In genomic region chr10:23158370-23158769, GRCh38 we compare ENCODE assay signal across 8 cellular contexts. TPM values are rescaled to one million over a fixed set of nuclear protein-coding genes. Genes with fewer than 3 reads are reported as not detected.
A peak's percentile ranks its signal among the peaks of the same experiment; 100 is the strongest.
DNase-seq lines count a peak whose midpoint lies in the region; ATAC-seq and TF ChIP-seq lines count a peak whose summit lies in the region.

No MANE protein-coding gene starts in this region.

- no peaks in the 10 kb centered on the region for H3K36me3 Mint-ChIP-seq in activated CD8-positive, alpha-beta T cell treated with anti-CD3 and anti-CD28 coated beads for 36 hours (ENCODE audit: low read depth)
- no peaks in the 10 kb centered on the region for H3K36me3 Mint-ChIP-seq in stimulated activated memory B cell treated with anti-CD40 and anti-IgM and Interleukin-4, amounts not matched to agents 10 μg/mL and 1 μg/mL and 100 μg/mL, for 72 hours

- H2BK120ac ChIP-seq in neuronal stem cell (ENCODE audit: low read depth, low read length) = no peak overlapping the region

- no peak overlapping the region for H2BK12ac ChIP-seq in neuronal stem cell (ENCODE audit: low read length)

- no peak overlapping the region for H3K4me3 ChIP-seq in neuronal stem cell (ENCODE audit: low read length in 2 of 2)

- no peak overlapping the region for H3K27ac Mint-ChIP-seq in activated CD8-positive, alpha-beta T cell treated with anti-CD3 and anti-CD28 coated beads for 36 hours
- no peak overlapping the region for H3K27ac Mint-ChIP-seq in stimulated activated memory B cell treated with anti-CD40 and anti-IgM and Interleukin-4, amounts not matched to agents 10 μg/mL and 1 μg/mL and 100 μg/mL, for 72 hours

- DNase-seq in AML-193 (lab: John Stamatoyannopoulos, UW) = peak; percentile 37 to 52
- peak; percentile 80 for DNase-seq in GM13977 (ENCODE audit: low spot score)
- DNase-seq in NCI-H345 treated with DMSO at 0.1 percent for 48 hours (lab: John Stamatoyannopoulos, UW; ENCODE audit: unreplicated experiment) = peak; percentile 29
- DNase-seq in activated CD8-positive, alpha-beta T cell treated with anti-CD3 and anti-CD28 coated beads for 36 hours = peak; percentile 66
- DNase-seq in fibroblast of the conjunctiva (ENCODE audit: low read depth) = peak; percentile 36
- DNase-seq in neuronal stem cell (ENCODE audit: low spot score) = peak; percentile 72

- no peak overlapping the region for H2AK5ac ChIP-seq in neuronal stem cell (ENCODE audit: low read depth, low read length)

- no peaks in the 10 kb centered on the region for H3K4me1 ChIP-seq in neuronal stem cell (ENCODE audit: control insufficient read depth in 2 of 2, insufficient read depth in 1 of 2, low read depth in 1 of 2, low read length in 2 of 2)

- no peak overlapping the region for H4K8ac ChIP-seq in neuronal stem cell (ENCODE audit: low read depth, low read length)

- H3K36me3 ChIP-seq in neuronal stem cell (replicated peaks in 1 of 2; ENCODE audit: control insufficient read depth in 2 of 2, insufficient read depth in 2 of 2, low read length in 2 of 2) = no peaks in the 10 kb centered on the region

- no peak overlapping the region for H3K23ac ChIP-seq in neuronal stem cell (ENCODE audit: low read depth, low read length, poor library complexity)

- H3K9me3 Mint-ChIP-seq in activated CD8-positive, alpha-beta T cell treated with anti-CD3 and anti-CD28 coated beads for 36 hours = no peaks in the 10 kb centered on the region
- H3K9me3 Mint-ChIP-seq in stimulated activated memory B cell treated with anti-CD40 and anti-IgM and Interleukin-4, amounts not matched to agents 10 μg/mL and 1 μg/mL and 100 μg/mL, for 72 hours = no peaks in the 10 kb centered on the region

- intact Hi-C loops in activated CD8-positive, alpha-beta T cell treated with anti-CD3 and anti-CD28 coated beads for 36 hours (cut with micrococcal nuclease) = loop anchor here (2.0 kb wide), 1 partner anchor 134 kb away; no protein-coding TSS in a partner anchor

- TF ChIP-seq CTCF in GM13977 (IDR thresholded peaks at IDR 0.05; ENCODE audit: extremely low read depth, insufficient read depth, missing control alignments) = peak; percentile 79
- TF ChIP-seq CTCF in activated CD8-positive, alpha-beta T cell treated with anti-CD3 and anti-CD28 coated beads for 36 hours (IDR thresholded peaks at IDR 0.05) = peak; percentile 92

- ATAC-seq in HG03095 (IDR thresholded peaks at IDR 0.05; ENCODE audit: unreplicated experiment) = peak; percentile 57
- ATAC-seq in activated CD8-positive, alpha-beta T cell treated with anti-CD3 and anti-CD28 coated beads for 36 hours = peak; percentile 66
- ATAC-seq in stimulated activated memory B cell treated with anti-CD40 and anti-IgM and Interleukin-4, amounts not matched to agents 10 μg/mL and 1 μg/mL and 100 μg/mL, for 72 hours = no peak

- no peak overlapping the region for H3K4ac ChIP-seq in neuronal stem cell (ENCODE audit: low read length)

- H2AFZ ChIP-seq in neuronal stem cell (ENCODE audit: low read length) = peak overlapping the region; percentile 20

- H2BK5ac ChIP-seq in neuronal stem cell (ENCODE audit: low read length) = no peak overlapping the region

- no peaks in the 10 kb centered on the region for H3K9me3 ChIP-seq in neuronal stem cell (replicated peaks in 1 of 2; ENCODE audit: control insufficient read depth in 2 of 2, insufficient read depth in 1 of 2, low read depth in 1 of 2, low read length in 2 of 2)

- H3K9ac ChIP-seq in neuronal stem cell (ENCODE audit: low read depth, low read length, poor library complexity) = no peak overlapping the region

- no peak overlapping the region for H3K18ac ChIP-seq in neuronal stem cell (ENCODE audit: low read length)

- no CpG with 5 or more reads among the region's 5 CpGs for WGBS in neuronal stem cell (ENCODE audit: extremely low coverage in 2 of 2, insufficient read length in 2 of 2, insufficient replicate concordance in 1 of 2), 2 donors

- H2BK15ac ChIP-seq in neuronal stem cell (ENCODE audit: low read length) = no peak overlapping the region

- POLR2A ChIA-PET in activated CD8-positive, alpha-beta T cell treated with anti-CD3 and anti-CD28 coated beads for 36 hours (lab: Charles Lee) = no interaction called here

- no peak overlapping the region for H4K91ac ChIP-seq in neuronal stem cell (ENCODE audit: low read depth, low read length, poor library complexity)

- no peak overlapping the region for H3K27ac ChIP-seq in neuronal stem cell (replicated peaks; ENCODE audit: low read length)

- peaks cover 3% of the 10 kb centered on the region for H3K4me1 Mint-ChIP-seq in activated CD8-positive, alpha-beta T cell treated with anti-CD3 and anti-CD28 coated beads for 36 hours (ENCODE audit: low read depth)
- H3K4me1 Mint-ChIP-seq in stimulated activated memory B cell treated with anti-CD40 and anti-IgM and Interleukin-4, amounts not matched to agents 10 μg/mL and 1 μg/mL and 100 μg/mL, for 72 hours = peaks cover 15% of the 10 kb centered on the region

- H3K27me3 Mint-ChIP-seq in activated CD8-positive, alpha-beta T cell treated with anti-CD3 and anti-CD28 coated beads for 36 hours = peaks cover 23% of the 10 kb centered on the region
- H3K27me3 Mint-ChIP-seq in stimulated activated memory B cell treated with anti-CD40 and anti-IgM and Interleukin-4, amounts not matched to agents 10 μg/mL and 1 μg/mL and 100 μg/mL, for 72 hours = peaks cover 54% of the 10 kb centered on the region

- in situ Hi-C loops in GM13977 (cut with MboI; ENCODE audit: low pct_unique_long_range_greater_than_20kb, low sequenced_read_pairs, unreplicated experiment) = no loop called here

- no peak overlapping the region for H3K14ac ChIP-seq in neuronal stem cell (ENCODE audit: low read length)

- CTCF ChIA-PET in activated CD8-positive, alpha-beta T cell treated with anti-CD3 and anti-CD28 coated beads for 36 hours (lab: Charles Lee) = interaction anchor here (0.7 to 6.3 kb wide), 50 partner anchors 8 to 1399 kb away, joined by 3 to 104 read pairs (median 3); partner anchors contain the start of gene KIAA1217

- H3K4me3 Mint-ChIP-seq in activated CD8-positive, alpha-beta T cell treated with anti-CD3 and anti-CD28 coated beads for 36 hours = no peak overlapping the region
- no peak overlapping the region for H3K4me3 Mint-ChIP-seq in stimulated activated memory B cell treated with anti-CD40 and anti-IgM and Interleukin-4, amounts not matched to agents 10 μg/mL and 1 μg/mL and 100 μg/mL, for 72 hours

- H3K79me1 ChIP-seq in neuronal stem cell (ENCODE audit: low read depth, low read length) = peaks cover under 1% of the 10 kb centered on the region

- no peak overlapping the region for H3K4me2 ChIP-seq in neuronal stem cell (ENCODE audit: insufficient read depth, low read length, poor library complexity, severe bottlenecking)

- peaks cover 0 to 15% (median 6%) of the 10 kb centered on the region in 3 experiments for H3K27me3 ChIP-seq in neuronal stem cell (ENCODE audit: control insufficient read depth in 3 of 3, insufficient read depth in 3 of 3, low read depth in 1 of 3, low read length in 3 of 3)

RNA-seq across cellular contexts. Expression of gene PTF1A, which starts 33.7 kb away (rescaled TPM):
- total RNA-seq in activated CD8-positive, alpha-beta T cell treated with anti-CD3 and anti-CD28 coated beads for 36 hours = not detected
- not detected for polyA plus RNA-seq in neuronal stem cell (2013, experiment 1 of 2)
- polyA plus RNA-seq in neuronal stem cell (2013, experiment 2 of 2) = 0.08 TPM

Comparison
In these comparisons a context has a peak if more than half of its experiments do, and no peak if none do; other contexts are left out.
1. DNase-seq: peak in every context shown above with its lines; median percentile 80 in GM13977; 72 in neuronal stem cell; 66 in activated CD8-positive, alpha-beta T cell treated with anti-CD3 and anti-CD28 coated beads for 36 hours; 44 in AML-193; 36 in fibroblast of the conjunctiva; 29 in NCI-H345 treated with DMSO at 0.1 percent for 48 hours.